Comparison of ENCODE assay signal across 11 cellular contexts in the genomic region with DNA sequence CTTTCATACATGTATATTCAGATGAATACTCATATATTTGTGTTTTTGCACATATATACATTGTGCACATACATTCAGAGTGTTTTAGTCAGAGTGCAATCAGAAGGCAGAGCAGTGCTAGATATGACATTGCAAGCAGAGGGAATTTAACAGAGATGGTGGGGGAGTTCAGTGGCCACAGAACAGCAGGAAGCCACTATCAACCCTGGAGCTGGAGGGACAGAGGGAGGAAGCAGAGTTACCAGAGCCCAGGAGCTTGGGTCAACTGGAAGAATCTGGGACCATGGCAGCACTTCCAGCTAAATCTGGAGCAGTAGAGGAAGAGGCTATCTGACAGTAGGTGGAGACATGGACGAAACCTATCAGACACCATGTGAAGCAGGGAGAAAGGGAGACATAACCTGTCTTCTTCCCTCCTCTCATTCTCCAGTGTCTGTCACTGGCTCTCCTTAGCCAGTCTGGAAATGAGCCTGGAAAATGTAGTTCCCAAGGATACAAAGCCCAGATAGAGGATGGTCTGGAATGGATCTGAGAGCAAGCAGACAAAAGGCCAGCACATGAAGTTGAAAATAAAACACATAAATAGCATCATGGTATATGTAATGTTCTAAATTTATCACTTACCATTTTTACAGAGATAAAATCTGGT. TPM values are rescaled to one million over a fixed set of nuclear protein-coding genes. Genes with fewer than 3 reads are reported as not detected.
DNase-seq lines count a peak whose midpoint lies in the region; ATAC-seq and TF ChIP-seq lines count a peak whose summit lies in the region.
"Had no signal": no experiment of that assay in that cellular context is flagged by ENCODE, and none has a peak within 500 bp of the region (broad histone marks: within the 10 kb centered on the region; RNA-seq: fewer than 3 reads in every experiment).

No MANE protein-coding gene starts in this region.

- ATAC-seq in natural killer cell treated with Interleukin-12 subunit alpha and Interleukin-12 subunit beta and Interleukin-15 and Interleukin-18, amount 100 ng/mL, for 72 hours: no peak
- ATAC-seq in HG02642 (IDR thresholded peaks at IDR 0.05; ENCODE audit: poor library complexity, unreplicated experiment): no peak
- ATAC-seq in HG03097 (IDR thresholded peaks at IDR 0.05; ENCODE audit: low FRiP score, unreplicated experiment): no peak

- H3K4me3 ChIP-seq in GM08714 (ENCODE audit: low read length) (peak overlapping the region; percentile 60; the same call in 1 of the 2 replicates), dorsolateral prefrontal cortex (no peak overlapping the region)

- peaks cover 61 to 72% of the 10 kb centered on the region in 2 donors for H3K4me1 Mint-ChIP-seq in natural killer cell treated with Interleukin-12 subunit alpha and Interleukin-12 subunit beta and Interleukin-15 and Interleukin-18, amount 100 ng/mL, for 72 hours (ENCODE audit: low read depth in 2 of 2)

- no peaks in the 10 kb centered on the region for H3K36me3 Mint-ChIP-seq in natural killer cell treated with Interleukin-12 subunit alpha and Interleukin-12 subunit beta and Interleukin-15 and Interleukin-18, amount 100 ng/mL, for 72 hours

- no peaks in the 10 kb centered on the region for H3K9me3 Mint-ChIP-seq in natural killer cell treated with Interleukin-12 subunit alpha and Interleukin-12 subunit beta and Interleukin-15 and Interleukin-18, amount 100 ng/mL, for 72 hours

- in situ Hi-C loops in SK-MEL-5 (cut with HindIII; ENCODE audit: low pct_unique_long_range_greater_than_20kb, low sequenced_read_pairs): no loop called here

- peak overlapping the region; percentile 13 to 98 (median 85) for H3K27ac ChIP-seq in dorsolateral prefrontal cortex
- H3K27ac ChIP-seq: HL-60 had no signal

- peak in 6 of 56 donors; percentile 9 to 36 (median 27) for TF ChIP-seq CTCF in dorsolateral prefrontal cortex (IDR thresholded peaks at IDR 0.05 in 54 of 56, conservative IDR thresholded peaks at IDR 0.05 in 2 of 56; ENCODE audit: low read depth in 1 of 56, partially characterized antibody in 56 of 56)

- peak overlapping the region; percentile 84 for H3K4me3 Mint-ChIP-seq in natural killer cell treated with Interleukin-12 subunit alpha and Interleukin-12 subunit beta and Interleukin-15 and Interleukin-18, amount 100 ng/mL, for 72 hours

- peak overlapping the region; percentile 85 to 89 for H3K27ac Mint-ChIP-seq in natural killer cell treated with Interleukin-12 subunit alpha and Interleukin-12 subunit beta and Interleukin-15 and Interleukin-18, amount 100 ng/mL, for 72 hours

- no peaks in the 10 kb centered on the region for H3K27me3 ChIP-seq in dorsolateral prefrontal cortex

- H3K27me3 Mint-ChIP-seq in natural killer cell treated with Interleukin-12 subunit alpha and Interleukin-12 subunit beta and Interleukin-15 and Interleukin-18, amount 100 ng/mL, for 72 hours: no peaks in the 10 kb centered on the region

- intact Hi-C loops in dorsolateral prefrontal cortex (cut with DNase I): no loop called here

- peak; percentile 27 for DNase-seq in SK-MEL-5 (ENCODE audit: low read depth, low spot score)
- no peak for DNase-seq in dorsolateral prefrontal cortex
- no peak for DNase-seq in natural killer cell treated with Interleukin-12 subunit alpha and Interleukin-12 subunit beta and Interleukin-15 and Interleukin-18, amount 100 ng/mL, for 72 hours (ENCODE audit: low spot score)
- no peak for DNase-seq in retina
- DNase-seq in HPDE6-E6E7 (ENCODE audit: extremely low spot score): no peak
- DNase-seq: NCI-H1105 treated with DMSO at 0.1 percent for 48 hours; stimulated activated naive CD4-positive, alpha-beta T cell had no signal

RNA-seq across cellular contexts. Expression of gene HERPUD2, which starts 33.6 kb away (rescaled TPM):
- total RNA-seq in SK-MEL-5 (2014; rRNA removed; shearing (Covaris generic)): 28.2 and 32.1 TPM in 2 replicates
- polyA plus RNA-seq in SK-MEL-5 (2015; cell fraction: cytosol; rRNA removed): 35.4 and 38.1 TPM in 2 replicates
- polyA plus RNA-seq in SK-MEL-5 (2015; cell fraction: nucleus; rRNA removed): 16.5 and 24.3 TPM in 2 replicates
- 10 to 100 TPM; 24.1 to 66.9 (median 36.4) TPM for total RNA-seq in dorsolateral prefrontal cortex
- 10 to 100 TPM; 36.8 to 40.4 TPM for total RNA-seq in natural killer cell treated with Interleukin-12 subunit alpha and Interleukin-12 subunit beta and Interleukin-15 and Interleukin-18, amount 100 ng/mL, for 72 hours
